Comparison of ENCODE assay signal across 1 cellular context in genomic region chr11:57647960-57648776, GRCh38.
TF ChIP-seq lines count a peak whose summit lies in the region.

No MANE protein-coding gene starts in this region.

TF ChIP-seq in K562, 482 proteins besides CTCF, POLR2A, EP300 and RAD21 (continued from another document and continues in another):
- TF ChIP-seq TFE3 (CRISPR knock-in tag; IDR thresholded peaks at IDR 0.05) (no peak), CCAR2 (IDR thresholded peaks at IDR 0.05; ENCODE audit: low read depth, low read length) (no peak), CUX1 (CRISPR knock-in tag; IDR thresholded peaks at IDR 0.05) (peak; percentile 87; the same call in 1 of the 2 replicates), BRD9 (IDR thresholded peaks at IDR 0.05; ENCODE audit: low read depth, partially characterized antibody) (no peak), ZNF764 (CRISPR knock-in tag; IDR thresholded peaks at IDR 0.05; ENCODE audit: low read depth) (no peak), ZNF655 (CRISPR knock-in tag; IDR thresholded peaks at IDR 0.05) (no peak), MTA3 (IDR thresholded peaks at IDR 0.05; ENCODE audit: borderline replicate concordance) (peak; percentile 78), PPARD (CRISPR knock-in tag; IDR thresholded peaks at IDR 0.05) (no peak), ATF2 (CRISPR knock-in tag; IDR thresholded peaks at IDR 0.05) (no peak), MAFG (tag; conservative IDR thresholded peaks at IDR 0.05) (no peak), HOXB6 (CRISPR knock-in tag; IDR thresholded peaks at IDR 0.05; ENCODE audit: borderline replicate concordance) (no peak), ZNF511 (CRISPR knock-in tag; IDR thresholded peaks at IDR 0.05) (no peak), CREB1 (IDR thresholded peaks at IDR 0.05) (peak; percentile 85), CREB1 (CRISPR knock-in tag; IDR thresholded peaks at IDR 0.05) (no peak), CCNT2 (IDR thresholded peaks at IDR 0.05; ENCODE audit: borderline replicate concordance, extremely low read depth, insufficient read length, low read depth, low read length) (peak; percentile 88), ZNF324 (CRISPR knock-in tag; IDR thresholded peaks at IDR 0.05) (no peak), RCOR1 (IDR thresholded peaks at IDR 0.05; ENCODE audit: borderline replicate concordance in 1 of 2, low read depth in 2 of 2, low read length in 2 of 2) (peak; percentile 96 to 99), ZNF76 (CRISPR knock-in tag; IDR thresholded peaks at IDR 0.05; ENCODE audit: borderline replicate concordance) (0 out of 2 replicates have a peak, but pooled peaks have one; percentile 49), GTF2F1 (IDR thresholded peaks at IDR 0.05; ENCODE audit: low read depth, low read length) (no peak), MBD1 (CRISPR knock-in tag; IDR thresholded peaks at IDR 0.05) (no peak), POLR2B (IDR thresholded peaks at IDR 0.05; ENCODE audit: low read depth, partially characterized antibody) (no peak), CTCFL (IDR thresholded peaks at IDR 0.05; ENCODE audit: borderline replicate concordance, insufficient read depth, low read depth, low read length, poor library complexity, severe bottlenecking) (no peak), FOXP1 (CRISPR knock-in tag; IDR thresholded peaks at IDR 0.05) (no peak), RB1 (IDR thresholded peaks at IDR 0.05; ENCODE audit: low read depth) (no peak), ZBTB9 (CRISPR knock-in tag; IDR thresholded peaks at IDR 0.05) (0 out of 2 replicates have a peak, but pooled peaks have one; percentile 40), HSF4 (CRISPR knock-in tag; IDR thresholded peaks at IDR 0.05; ENCODE audit: borderline replicate concordance) (no peak), FOXO4 (CRISPR knock-in tag; IDR thresholded peaks at IDR 0.05) (no peak), NFIX (CRISPR knock-in tag; IDR thresholded peaks at IDR 0.05; ENCODE audit: low read depth) (no peak), ILF3 (IDR thresholded peaks at IDR 0.05; ENCODE audit: borderline replicate concordance) (no peak), HMG20B (CRISPR knock-in tag; IDR thresholded peaks at IDR 0.05) (no peak), KDM1A (IDR thresholded peaks at IDR 0.05) (peak; percentile 99), ZNF143 (CRISPR knock-in tag; IDR thresholded peaks at IDR 0.05) (no peak), CBX1 (IDR thresholded peaks at IDR 0.05; ENCODE audit: low read depth) (no peak), FOXJ3 (CRISPR knock-in tag; IDR thresholded peaks at IDR 0.05) (no peak), RREB1 (CRISPR knock-in tag; IDR thresholded peaks at IDR 0.05) (no peak), PHF20 (IDR thresholded peaks at IDR 0.05; ENCODE audit: partially characterized antibody) (no peak)
